19 cellular contexts compared by ENCODE assay signal in the genomic region with DNA sequence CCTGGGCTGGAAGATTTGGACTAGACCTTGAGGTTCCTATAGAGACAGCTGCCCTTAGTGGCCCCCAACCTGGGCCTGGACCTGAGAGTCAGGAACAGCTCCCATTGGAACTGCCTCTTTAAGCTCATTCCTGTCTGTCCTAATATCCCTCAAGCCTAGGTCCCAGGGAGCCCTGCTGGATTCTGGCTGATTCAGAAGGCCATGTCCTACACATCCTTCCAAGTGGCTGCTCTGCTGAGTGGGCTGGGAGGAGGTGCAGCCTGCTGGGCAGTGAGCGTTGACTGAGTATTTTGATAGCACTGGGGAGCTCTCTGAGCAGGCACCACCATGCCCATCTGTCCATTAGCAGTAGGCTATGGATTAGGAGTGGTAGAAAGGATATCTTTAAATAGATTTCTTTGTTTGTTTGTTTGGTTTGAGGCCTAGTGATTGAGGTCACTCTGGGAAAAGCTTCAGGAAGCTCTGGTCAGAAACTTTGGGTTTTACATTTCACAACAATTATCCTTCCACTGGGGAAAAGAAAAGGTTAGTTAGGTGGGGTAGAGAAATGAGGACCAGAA. TPM values are rescaled to one million over a fixed set of nuclear protein-coding genes. Genes with fewer than 3 reads are reported as not detected.
DNase-seq lines count a peak whose midpoint lies in the region; ATAC-seq, FAIRE-seq and TF ChIP-seq lines count a peak whose summit lies in the region.
"Had no signal": no experiment of that assay in that cellular context is flagged by ENCODE, and none has a peak within 500 bp of the region (broad histone marks: within the 10 kb centered on the region; RNA-seq: fewer than 3 reads in every experiment).

No MANE protein-coding gene starts in this region.

- H3K27me3 ChIP-seq in CD4-positive, CD25-positive, alpha-beta regulatory T cell (ENCODE audit: control insufficient read depth, insufficient read depth, low read length), result no peaks in the 10 kb centered on the region
- H3K27me3 ChIP-seq in MM.1S (replicated peaks; ENCODE audit: insufficient read depth, low read length) (no peaks in the 10 kb centered on the region), H1 (replicated peaks in 1 of 4; ENCODE audit: control insufficient read depth in 3 of 4, extremely low read depth in 1 of 4, insufficient read depth in 3 of 4, low read length in 3 of 4) (no peaks in the 10 kb centered on the region), parathyroid adenoma (ENCODE audit: control insufficient read depth, insufficient read depth, low read length) (no peaks in the 10 kb centered on the region)
- H3K27me3 ChIP-seq: spleen had no signal

- no peak overlapping the region for H3K56ac ChIP-seq in H1 (replicated peaks; ENCODE audit: insufficient read length, low read depth, low read length)

- no peak overlapping the region for H2BK120ac ChIP-seq in H1 (replicated peaks; ENCODE audit: low read depth, low read length)

- H3K9ac ChIP-seq in MM.1S (ENCODE audit: low read length), result no peak overlapping the region
- no peak overlapping the region for H3K9ac ChIP-seq in H1 (replicated peaks in 1 of 4; ENCODE audit: extremely low read depth in 1 of 4, low read depth in 3 of 4, low read length in 3 of 4)
- no peak overlapping the region for H3K9ac ChIP-seq in parathyroid adenoma

- H2BK12ac ChIP-seq in H1 (ENCODE audit: low read depth, low read length), result peak overlapping the region; percentile 56; the same call in 1 of the 2 replicates

- H3K4me1 Mint-ChIP-seq in CD4-positive, CD25-positive, alpha-beta regulatory T cell, result peaks cover 12 to 29% (median 16%) of the 10 kb centered on the region in 4 donors
- peaks cover 21% of the 10 kb centered on the region for H3K4me1 Mint-ChIP-seq in osteocyte (ENCODE audit: unreplicated experiment)

- no peak overlapping the region for H3K4me3 ChIP-seq in CD4-positive, CD25-positive, alpha-beta regulatory T cell (ENCODE audit: low read depth, low read length)
- no peak overlapping the region for H3K4me3 ChIP-seq in MM.1S (ENCODE audit: low read length)
- H3K4me3 ChIP-seq in H1 (ENCODE audit: extremely low read depth in 1 of 4, insufficient read depth in 2 of 4, low read depth in 3 of 4, low read length in 4 of 4), result no peak overlapping the region
- H3K4me3 ChIP-seq in parathyroid adenoma (ENCODE audit: low read depth, low read length), result no peak overlapping the region
- H3K4me3 ChIP-seq: spleen had no signal

- no peak overlapping the region for H3K4ac ChIP-seq in H1 (replicated peaks; ENCODE audit: insufficient read length, low read depth, low read length)

- H4K91ac ChIP-seq in H1 (replicated peaks; ENCODE audit: insufficient read length, low read length), result no peak overlapping the region

- no peak for TF ChIP-seq POLR2A in H1 (IDR thresholded peaks at IDR 0.05; ENCODE audit: control extremely low read depth in 1 of 2, low read depth in 2 of 2, low read length in 2 of 2)

- H4K20me1 ChIP-seq in MM.1S (ENCODE audit: insufficient read depth, low read length) (no peaks in the 10 kb centered on the region), H1 (replicated peaks in 1 of 2; ENCODE audit: control insufficient read depth in 1 of 2, insufficient read depth in 2 of 2, low read length in 2 of 2) (no peaks in the 10 kb centered on the region)

- H2AFZ ChIP-seq in MM.1S (ENCODE audit: low read length) (peak overlapping the region; percentile 42), H1 (ENCODE audit: low read length) (0 out of 2 replicates have a peak overlapping the region, but pooled peaks have one; percentile 4), parathyroid adenoma (peak overlapping the region; percentile 78)

- H3K36me3 Mint-ChIP-seq in CD4-positive, CD25-positive, alpha-beta regulatory T cell, result no peaks in the 10 kb centered on the region
- no peaks in the 10 kb centered on the region for H3K36me3 Mint-ChIP-seq in osteocyte (ENCODE audit: unreplicated experiment)

- H3K79me2 ChIP-seq in MM.1S (ENCODE audit: low read length) (no peaks in the 10 kb centered on the region), H1 (ENCODE audit: control insufficient read depth in 1 of 2, insufficient read depth in 2 of 2, low read length in 2 of 2) (no peaks in the 10 kb centered on the region), parathyroid adenoma (no peaks in the 10 kb centered on the region)

- peaks cover 2% of the 10 kb centered on the region for H3K27me3 Mint-ChIP-seq in CD4-positive, CD25-positive, alpha-beta regulatory T cell
- H3K27me3 Mint-ChIP-seq in osteocyte (ENCODE audit: unreplicated experiment), result no peaks in the 10 kb centered on the region
- H3K27me3 Mint-ChIP-seq: central memory CD8-positive, alpha-beta T cell had no signal

- no peak overlapping the region for H3K14ac ChIP-seq in H1 (ENCODE audit: insufficient read length)

- H3K27ac ChIP-seq in CD4-positive, CD25-positive, alpha-beta regulatory T cell (ENCODE audit: insufficient read depth, low read length, poor library complexity, severe bottlenecking), result no peak overlapping the region
- H3K27ac ChIP-seq in MM.1S (ENCODE audit: low read length) (no peak overlapping the region), H1 (ENCODE audit: low read depth, low read length) (no peak overlapping the region), parathyroid adenoma (peak overlapping the region; percentile 79)

- no peaks in the 10 kb centered on the region for H3K36me3 ChIP-seq in CD4-positive, CD25-positive, alpha-beta regulatory T cell (ENCODE audit: control insufficient read depth, insufficient read depth, low read length)
- H3K36me3 ChIP-seq in MM.1S (replicated peaks; ENCODE audit: insufficient read depth, low read length) (no peaks in the 10 kb centered on the region), H1 (ENCODE audit: control insufficient read depth in 2 of 4, insufficient read depth in 4 of 4, low read length in 3 of 4) (no peaks in the 10 kb centered on the region), parathyroid adenoma (ENCODE audit: control insufficient read depth, insufficient read depth, low read length) (no peaks in the 10 kb centered on the region)
- H3K36me3 ChIP-seq: spleen had no signal

- no peak for TF ChIP-seq EP300 in H1 (IDR thresholded peaks at IDR 0.05; ENCODE audit: borderline replicate concordance in 1 of 2, low read depth in 2 of 2, low read length in 2 of 2)

- no peak overlapping the region for H3K4me2 ChIP-seq in MM.1S (ENCODE audit: low read depth, low read length)
- no peak overlapping the region for H3K4me2 ChIP-seq in H1 (ENCODE audit: insufficient read depth in 1 of 2, low read depth in 2 of 2, low read length in 2 of 2)
- H3K4me2 ChIP-seq in parathyroid adenoma (ENCODE audit: low read length), result peak overlapping the region; percentile 22

- H3K27ac Mint-ChIP-seq in CD4-positive, CD25-positive, alpha-beta regulatory T cell, result peak overlapping the region in 2 of 3 donors; percentile 17 to 46
- no peak overlapping the region for H3K27ac Mint-ChIP-seq in osteocyte (ENCODE audit: unreplicated experiment)

- H2BK20ac ChIP-seq in H1 (ENCODE audit: low read length), result no peak overlapping the region

- H4K5ac ChIP-seq in H1 (ENCODE audit: insufficient read length, low read depth, low read length), result no peak overlapping the region

- H3K79me1 ChIP-seq in H1 (ENCODE audit: low read depth, low read length), result no peaks in the 10 kb centered on the region

- H3K4me1 ChIP-seq in CD4-positive, CD25-positive, alpha-beta regulatory T cell (ENCODE audit: control insufficient read depth, insufficient read depth, low read length, poor library complexity, severe bottlenecking), result peaks cover 16% of the 10 kb centered on the region
- peaks cover 50% of the 10 kb centered on the region for H3K4me1 ChIP-seq in MM.1S (ENCODE audit: low read length)
- H3K4me1 ChIP-seq in H1 (replicated peaks in 1 of 4; ENCODE audit: control insufficient read depth in 3 of 4, insufficient read depth in 4 of 4, low read length in 3 of 4), result peaks cover 0 to 6% (median 1%) of the 10 kb centered on the region in 4 experiments; a peak in 4 of 7 replicates
- peaks cover 11% of the 10 kb centered on the region for H3K4me1 ChIP-seq in parathyroid adenoma

- no peak overlapping the region for H2AK5ac ChIP-seq in H1 (ENCODE audit: low read depth, low read length)

- POLR2A ChIA-PET in H1 (lab: Charles Lee; ENCODE audit: partially characterized antibody), result interaction anchor here (1.4 kb wide), 1 partner anchor 15 kb away, joined by 4 read pairs; no protein-coding TSS in a partner anchor

- H4K8ac ChIP-seq in H1 (ENCODE audit: extremely low read depth, insufficient read depth, low read length), result no peak overlapping the region

- no peak for TF ChIP-seq CTCF in MM.1S (IDR thresholded peaks at IDR 0.05; ENCODE audit: low read length)
- no peak for TF ChIP-seq CTCF in H1 (IDR thresholded peaks at IDR 0.05; ENCODE audit: control extremely low read depth in 1 of 3, insufficient read depth in 1 of 3, low read depth in 1 of 3, low read length in 3 of 3)
- no peak for TF ChIP-seq CTCF in parathyroid adenoma (IDR thresholded peaks at IDR 0.05)
- TF ChIP-seq CTCF in osteocyte (IDR thresholded peaks at IDR 0.05), result no peak

- peaks cover 42% of the 10 kb centered on the region for H3F3A ChIP-seq in MM.1S (ENCODE audit: insufficient read depth, low read length)

- no peak overlapping the region for H3K4me3 Mint-ChIP-seq in CD4-positive, CD25-positive, alpha-beta regulatory T cell
- H3K4me3 Mint-ChIP-seq in osteocyte (ENCODE audit: unreplicated experiment), result no peak overlapping the region
- H3K4me3 Mint-ChIP-seq: central memory CD8-positive, alpha-beta T cell; neural crest cell had no signal

- DNase-seq in CD4-positive, CD25-positive, alpha-beta regulatory T cell, result no peak
- DNase-seq in MM.1S, result no peak
- DNase-seq in H1 (ENCODE audit: low read depth in 1 of 2, low spot score in 2 of 2), result no peak
- DNase-seq in NK-92 (lab: John Stamatoyannopoulos, UW; ENCODE audit: unreplicated experiment), result no peak
- DNase-seq in GM19239 (ENCODE audit: insufficient read length, low spot score), result no peak
- DNase-seq in osteocyte (ENCODE audit: extremely low spot score, unreplicated experiment), result no peak
- DNase-seq: activated CD4-positive, alpha-beta T cell treated with anti-CD3 and anti-CD28 coated beads for 4 hours; activated T-cell treated with anti-CD3 and anti-CD28 coated beads for 4 hours; DMS153; hippocampal formation; NCI-H1694 treated with DMSO at 0.1 percent for 48 hours; spleen; SW 1271 had no signal

- H2BK15ac ChIP-seq in H1 (ENCODE audit: low read length), result no peak overlapping the region

- CTCF ChIA-PET in H1 (lab: Charles Lee; ENCODE audit: partially characterized antibody), result interaction anchor here (0.6 to 3.7 kb wide), 25 partner anchors 8 to 579 kb away, joined by 3 to 59 read pairs (median 3); no protein-coding TSS in a partner anchor

- peak overlapping the region; percentile 25; the same call in 1 of the 2 replicates for H3K18ac ChIP-seq in H1 (ENCODE audit: extremely low read depth, low read length)

- 94% methylated on average over 1 of the region's 1 CpG; no CpG with 5 or more reads in 1 of the 2 experiments for WGBS in H1 (ENCODE audit: extremely low coverage in 1 of 2, insufficient coverage in 1 of 2, insufficient read length in 1 of 2, insufficient replicate concordance in 2 of 2, low coverage in 1 of 2, low lambda C conversion rate in 2 of 2, missing lambda C conversion rate in 1 of 2), 2 experiments

- FAIRE-seq in H1 (lab: Jason Lieb, UNC), result no peak
- FAIRE-seq in GM19239 (lab: Jason Lieb, UNC), result no peak

- no peaks in the 10 kb centered on the region for H3K9me3 Mint-ChIP-seq in CD4-positive, CD25-positive, alpha-beta regulatory T cell
- H3K9me3 Mint-ChIP-seq in osteocyte (ENCODE audit: unreplicated experiment), result no peaks in the 10 kb centered on the region
- H3K9me3 Mint-ChIP-seq: central memory CD8-positive, alpha-beta T cell; neural crest cell had no signal

- H3K9me2 ChIP-seq in MM.1S (replicated peaks; ENCODE audit: insufficient read depth, low read length), result no peaks in the 10 kb centered on the region

- no peak overlapping the region for H3K23ac ChIP-seq in H1 (ENCODE audit: insufficient read length)

- no peak overlapping the region for H2BK5ac ChIP-seq in H1 (ENCODE audit: low read depth, low read length)

- no peak for TF ChIP-seq RAD21 in H1 (IDR thresholded peaks at IDR 0.05 in 1 of 2, conservative IDR thresholded peaks at IDR 0.05 in 1 of 2; ENCODE audit: low read depth in 2 of 2, low read length in 2 of 2)

- H3K9me3 ChIP-seq in CD4-positive, CD25-positive, alpha-beta regulatory T cell (ENCODE audit: control insufficient read depth in 2 of 2, low read length in 2 of 2), result no peaks in the 10 kb centered on the region
- H3K9me3 ChIP-seq in MM.1S (replicated peaks; ENCODE audit: insufficient read depth, low read length) (no peaks in the 10 kb centered on the region), H1 (ENCODE audit: insufficient read depth in 2 of 2, low read depth in 1 of 2, low read length in 1 of 2) (no peaks in the 10 kb centered on the region), parathyroid adenoma (ENCODE audit: control insufficient read depth, low read length) (no peaks in the 10 kb centered on the region)
- H3K9me3 ChIP-seq: spleen had no signal

- ATAC-seq in CD4-positive, CD25-positive, alpha-beta regulatory T cell (ENCODE audit: low read depth in 2 of 2), result no peak
- no peak for ATAC-seq in HG03520 (IDR thresholded peaks at IDR 0.05; ENCODE audit: unreplicated experiment)
- ATAC-seq: Panc1 had no signal

- H3K23me2 ChIP-seq in H1 (ENCODE audit: low read depth, low read length), result no peaks in the 10 kb centered on the region

RNA-seq across cellular contexts. Expression of gene ATOSA, which starts 54.6 kb away (rescaled TPM):
- total RNA-seq in CD4-positive, CD25-positive, alpha-beta regulatory T cell, result 139 TPM
- polyA plus RNA-seq in CD4-positive, CD25-positive, alpha-beta regulatory T cell, result 10 to 100 TPM; 13.5 to 20.5 (median 17.8) TPM
- 7.9 and 8.6 TPM in 2 replicates for total RNA-seq in H1 (2021; fragmentation: NEBNext Ultra II Directional; extraction: Animal tissue kit (Norgen Biotek cat#: 25700))
- polyA plus RNA-seq in H1 (2011; rRNA removed), result 3.6 and 4.6 TPM in 2 replicates
- 6.4 TPM for polyA plus RNA-seq in H1 (2011; cell fraction: cytosol; rRNA removed)
- polyA plus RNA-seq in H1 (2011; cell fraction: nucleus; rRNA removed), result 4.5 TPM
- polyA plus RNA-seq in H1 (2012, experiment 1 of 2), result 3.5 to 6.9 TPM (median 5.7 TPM) in 4 replicates
- polyA plus RNA-seq in H1 (2012, experiment 2 of 2), result 0.50 TPM
- 5.8 TPM for polyA plus RNA-seq in H1 (2013, experiment 1 of 2)
- 5.2 TPM for polyA plus RNA-seq in H1 (2013, experiment 2 of 2)
- 10.1 and 13.5 TPM in 2 replicates for polyA minus RNA-seq in H1 (2011; rRNA and poly(A)+ RNA removed)
- polyA minus RNA-seq in H1 (2011; cell fraction: cytosol; rRNA and poly(A)+ RNA removed), result 11.7 TPM
- 16.0 TPM for polyA minus RNA-seq in H1 (2011; cell fraction: nucleus; rRNA and poly(A)+ RNA removed)
- total RNA-seq in osteocyte, result 33.6 and 37.1 TPM in 2 replicates

RNA-seq across cellular contexts. Expression of gene ONECUT1, which starts 56.4 kb away (rescaled TPM):
- total RNA-seq in CD4-positive, CD25-positive, alpha-beta regulatory T cell, result not detected
- polyA plus RNA-seq in CD4-positive, CD25-positive, alpha-beta regulatory T cell, result not detected
- total RNA-seq in H1 (2021; fragmentation: NEBNext Ultra II Directional; extraction: Animal tissue kit (Norgen Biotek cat#: 25700)), result 6.1 and 6.4 TPM in 2 replicates
- 0.47 and 0.65 TPM in 2 replicates for polyA plus RNA-seq in H1 (2011; rRNA removed)
- 1.1 TPM for polyA plus RNA-seq in H1 (2011; cell fraction: cytosol; rRNA removed)
- 2.0 TPM for polyA plus RNA-seq in H1 (2011; cell fraction: nucleus; rRNA removed)
- polyA plus RNA-seq in H1 (2012, experiment 1 of 2), result 1.4 to 3.0 TPM (median 1.8 TPM) in 4 replicates
- 0.12 TPM for polyA plus RNA-seq in H1 (2012, experiment 2 of 2)
- 11.2 TPM for polyA plus RNA-seq in H1 (2013, experiment 1 of 2)
- 10.6 TPM for polyA plus RNA-seq in H1 (2013, experiment 2 of 2)
- polyA minus RNA-seq in H1 (2011; rRNA and poly(A)+ RNA removed), result 4.4 and 5.0 TPM in 2 replicates
- polyA minus RNA-seq in H1 (2011; cell fraction: cytosol; rRNA and poly(A)+ RNA removed), result 7.1 TPM
- polyA minus RNA-seq in H1 (2011; cell fraction: nucleus; rRNA and poly(A)+ RNA removed), result 7.6 TPM
- total RNA-seq in osteocyte, result not detected in 2 replicates
- total RNA-seq: lower leg skin, spleen had no signal
- polyA plus RNA-seq: spleen had no signal

Comparison
In these comparisons a context has a peak if more than half of its experiments do, and no peak if none do; other contexts are left out.
1. H2AFZ ChIP-seq: peak in every context shown above with its lines; median percentile 78 in parathyroid adenoma; 42 in MM.1S; 4 in H1.